19 cellular contexts compared by ENCODE assay signal in the genomic region with DNA sequence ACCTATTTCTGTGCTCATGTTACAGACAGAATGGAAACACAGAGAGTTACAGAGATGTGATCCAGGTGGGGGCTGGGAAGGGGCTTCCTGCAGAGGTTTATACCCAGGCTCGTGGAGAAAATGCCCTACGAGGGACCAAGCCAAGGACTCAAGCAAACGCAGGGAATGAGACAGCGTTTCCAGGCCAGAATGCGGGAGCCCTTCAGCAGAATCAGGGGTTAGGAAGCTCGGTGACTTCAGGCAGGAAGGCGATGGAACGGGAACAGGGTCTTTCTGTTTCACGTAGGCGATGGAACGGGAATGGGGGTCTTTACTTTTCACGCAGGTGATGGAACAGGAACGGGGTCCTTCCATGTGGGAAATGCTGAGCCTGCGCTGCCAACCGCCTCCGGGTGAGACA.
DNase-seq lines count a peak whose midpoint lies in the region; ATAC-seq and TF ChIP-seq lines count a peak whose summit lies in the region.
"Had no signal": no experiment of that assay in that cellular context is flagged by ENCODE, and none has a peak within 500 bp of the region (broad histone marks: within the 10 kb centered on the region; RNA-seq: fewer than 3 reads in every experiment).

No MANE protein-coding gene starts in this region.

- ATAC-seq in activated CD8-positive, alpha-beta memory T cell treated with anti-CD3 and anti-CD28 coated beads, Interleukin-2, amount 10 ng/mL, durations not matched to agents 7 days and 5 days: no peak
- no peak for ATAC-seq in HG03039 (IDR thresholded peaks at IDR 0.05; ENCODE audit: unreplicated experiment)

- no peaks in the 10 kb centered on the region for H3K36me3 Mint-ChIP-seq in activated CD8-positive, alpha-beta memory T cell treated with anti-CD3 and anti-CD28 coated beads, Interleukin-2, amount 10 ng/mL, durations not matched to agents 7 days and 5 days
- no peaks in the 10 kb centered on the region for H3K36me3 Mint-ChIP-seq in endodermal cell (ENCODE audit: low read depth)
- H3K36me3 Mint-ChIP-seq: CD8-positive, alpha-beta memory T cell had no signal

- no peaks in the 10 kb centered on the region for H3K36me3 ChIP-seq in endodermal cell (ENCODE audit: control insufficient read depth, insufficient read depth, low read length)
- peaks cover 16% of the 10 kb centered on the region for H3K36me3 ChIP-seq in osteoblast (ENCODE audit: insufficient read depth, low read length)
- H3K36me3 ChIP-seq: BLaER1 had no signal

- 91 to 99% methylated on average over 14 to 16 of the region's 16 CpGs for WGBS in endodermal cell (ENCODE audit: insufficient coverage in 1 of 2, insufficient read length in 1 of 2), 2 experiments

- H3K4me1 ChIP-seq in endodermal cell (ENCODE audit: control insufficient read depth, insufficient read depth, low read length) (no peaks in the 10 kb centered on the region), osteoblast (ENCODE audit: insufficient read depth, low read length) (peaks cover 30% of the 10 kb centered on the region)
- H3K4me1 ChIP-seq: BLaER1 had no signal

- TF ChIP-seq CTCF in endodermal cell (conservative IDR thresholded peaks at IDR 0.05) (no peak), osteoblast (IDR thresholded peaks at IDR 0.05; ENCODE audit: extremely low read depth, low read depth, low read length) (no peak)

- H4K20me1 ChIP-seq in osteoblast (ENCODE audit: insufficient read depth, low read length): no peaks in the 10 kb centered on the region
- H4K20me1 ChIP-seq: BLaER1 had no signal

- H3K9me3 ChIP-seq in endodermal cell (ENCODE audit: control insufficient read depth, low read length) (no peaks in the 10 kb centered on the region), osteoblast (ENCODE audit: low read depth, low read length) (no peaks in the 10 kb centered on the region)
- H3K9me3 ChIP-seq: BLaER1 had no signal

- H3K79me2 ChIP-seq in osteoblast (ENCODE audit: insufficient read depth, low read length): peaks cover 16% of the 10 kb centered on the region

- no peak overlapping the region for H3K27ac ChIP-seq in endodermal cell (ENCODE audit: low read depth, low read length)
- peak overlapping the region; percentile 99 for H3K27ac ChIP-seq in osteoblast (ENCODE audit: low read depth, low read length)
- H3K27ac ChIP-seq: BLaER1 had no signal

- peak; percentile 15 for DNase-seq in activated CD8-positive, alpha-beta memory T cell treated with anti-CD3 and anti-CD28 coated beads, Interleukin-2, amount 10 ng/mL, durations not matched to agents 7 days and 5 days
- no peak for DNase-seq in activated CD8-positive, alpha-beta memory T cell treated with anti-CD3 and anti-CD28 coated beads, Interleukin-2, amount 50 U/mL, for 48 hours
- DNase-seq in endodermal cell: peak; percentile 25
- peak; percentile 38 for DNase-seq in osteoblast (ENCODE audit: insufficient read length, low spot score, missing footprints)
- no peak for DNase-seq in LoVo (ENCODE audit: low spot score)
- DNase-seq in hippocampal formation (lab: John Stamatoyannopoulos, UW): no peak
- DNase-seq in activated gamma-delta T cell (lab: John Stamatoyannopoulos, UW): no peak
- DNase-seq: 8988T; CD8-positive, alpha-beta memory T cell; DND-41; HCEC 1CT; KBM-7; NCI-H1048; NCI-H1436 treated with DMSO at 0.1 percent for 48 hours; NCI-H2029 treated with DMSO at 0.1 percent for 48 hours; NCI-H2171 treated with DMSO at 0.1 percent for 48 hours; NCI-H774 had no signal

- H3K4me3 ChIP-seq in endodermal cell (ENCODE audit: low read length) (no peak overlapping the region), osteoblast (ENCODE audit: insufficient read depth, low read length) (no peak overlapping the region)
- H3K4me3 ChIP-seq: BLaER1 had no signal

- no peak overlapping the region for H3K9ac ChIP-seq in endodermal cell (ENCODE audit: extremely low read depth, low read length, poor library complexity, severe bottlenecking)
- H3K9ac ChIP-seq: BLaER1 had no signal

- H3K27me3 ChIP-seq in endodermal cell (ENCODE audit: control insufficient read depth, insufficient read depth, low read length, poor library complexity, severe bottlenecking) (no peaks in the 10 kb centered on the region), osteoblast (ENCODE audit: insufficient read depth, low read length) (no peaks in the 10 kb centered on the region)
- H3K27me3 ChIP-seq: BLaER1 had no signal

- CTCF ChIA-PET in activated CD8-positive, alpha-beta memory T cell treated with anti-CD3 and anti-CD28 coated beads, Interleukin-2, amount 10 ng/mL, durations not matched to agents 7 days and 5 days (lab: Charles Lee): no interaction called here

- no peaks in the 10 kb centered on the region for H3K4me1 Mint-ChIP-seq in activated CD8-positive, alpha-beta memory T cell treated with anti-CD3 and anti-CD28 coated beads, Interleukin-2, amount 10 ng/mL, durations not matched to agents 7 days and 5 days
- no peaks in the 10 kb centered on the region for H3K4me1 Mint-ChIP-seq in endodermal cell
- H3K4me1 Mint-ChIP-seq: CD8-positive, alpha-beta memory T cell had no signal

- no peaks in the 10 kb centered on the region for H3K9me3 Mint-ChIP-seq in activated CD8-positive, alpha-beta memory T cell treated with anti-CD3 and anti-CD28 coated beads, Interleukin-2, amount 10 ng/mL, durations not matched to agents 7 days and 5 days (ENCODE audit: low read depth)
- H3K9me3 Mint-ChIP-seq in endodermal cell: no peaks in the 10 kb centered on the region
- H3K9me3 Mint-ChIP-seq: CD8-positive, alpha-beta memory T cell had no signal

- no peak overlapping the region for H3K4me3 Mint-ChIP-seq in activated CD8-positive, alpha-beta memory T cell treated with anti-CD3 and anti-CD28 coated beads, Interleukin-2, amount 10 ng/mL, durations not matched to agents 7 days and 5 days
- no peak overlapping the region for H3K4me3 Mint-ChIP-seq in endodermal cell
- H3K4me3 Mint-ChIP-seq: CD8-positive, alpha-beta memory T cell had no signal

- no peak overlapping the region for H2AFZ ChIP-seq in osteoblast (ENCODE audit: low read length)

- peaks cover 2% of the 10 kb centered on the region for H3K27me3 Mint-ChIP-seq in activated CD8-positive, alpha-beta memory T cell treated with anti-CD3 and anti-CD28 coated beads, Interleukin-2, amount 10 ng/mL, durations not matched to agents 7 days and 5 days
- no peaks in the 10 kb centered on the region for H3K27me3 Mint-ChIP-seq in endodermal cell (ENCODE audit: insufficient read depth)

- no peak overlapping the region for H3K4me2 ChIP-seq in osteoblast (ENCODE audit: insufficient read depth, low read length)
- H3K4me2 ChIP-seq: BLaER1 had no signal

- H3K27ac Mint-ChIP-seq in activated CD8-positive, alpha-beta memory T cell treated with anti-CD3 and anti-CD28 coated beads, Interleukin-2, amount 10 ng/mL, durations not matched to agents 7 days and 5 days: no peak overlapping the region
- peak overlapping the region; percentile 17 for H3K27ac Mint-ChIP-seq in endodermal cell
- H3K27ac Mint-ChIP-seq: CD8-positive, alpha-beta memory T cell had no signal

Comparison
In these comparisons a context has a peak if more than half of its experiments do, and no peak if none do; other contexts are left out.
1. DNase-seq: peak in activated CD8-positive, alpha-beta memory T cell treated with anti-CD3 and anti-CD28 coated beads, Interleukin-2, amount 10 ng/mL, durations not matched to agents 7 days and 5 days (single experiment), endodermal cell (single experiment) and osteoblast (single experiment); none in activated CD8-positive, alpha-beta memory T cell treated with anti-CD3 and anti-CD28 coated beads, Interleukin-2, amount 50 U/mL, for 48 hours (single experiment), LoVo (single experiment), hippocampal formation (0 of 2) and activated gamma-delta T cell (single experiment).